8 cellular contexts compared by ENCODE assay signal in the genomic region with DNA sequence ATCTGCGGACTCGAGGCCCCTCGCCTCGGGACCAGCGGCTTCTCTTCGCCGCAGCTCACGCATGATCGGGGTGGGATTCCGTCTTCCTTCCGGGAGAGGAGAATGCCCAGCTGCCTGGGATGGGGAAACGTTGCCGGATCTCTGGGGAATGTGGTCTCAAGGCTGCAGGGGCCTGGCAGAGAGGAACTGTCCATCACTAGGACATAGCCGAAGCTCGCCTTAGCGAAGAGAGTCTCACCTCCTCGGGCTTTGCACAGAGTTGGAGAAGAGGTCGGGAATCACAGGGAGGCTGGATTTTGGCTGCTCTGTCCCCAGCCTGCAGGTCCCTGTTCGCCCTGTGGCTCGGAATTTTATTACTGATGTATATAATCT. TPM values are rescaled to one million over a fixed set of nuclear protein-coding genes. Genes with fewer than 3 reads are reported as not detected.
A peak's percentile ranks its signal among the peaks of the same experiment; 100 is the strongest.
DNase-seq lines count a peak whose midpoint lies in the region; ATAC-seq and TF ChIP-seq lines count a peak whose summit lies in the region.

No MANE protein-coding gene starts in this region.

- no peak for ATAC-seq in stimulated activated naive CD8-positive, alpha-beta T cell treated with anti-CD3 and anti-CD28 coated beads, Interleukin-15, amount 100 ng/mL, for 72 hours

- H3K36me3 ChIP-seq in BJ (ENCODE audit: control insufficient read depth, insufficient read depth, low read length), result peaks cover 2% of the 10 kb centered on the region; the same call in 1 of the 2 replicates

- H3K4me3 Mint-ChIP-seq in stimulated activated naive CD8-positive, alpha-beta T cell treated with anti-CD3 and anti-CD28 coated beads, Interleukin-15, amount 100 ng/mL, for 72 hours, result peak overlapping the region; percentile 64 to 74

- H3K4me3 ChIP-seq in BJ (ENCODE audit: low read depth, low read length), result peak overlapping the region; percentile 93
- H3K4me3 ChIP-seq in astrocyte of the spinal cord (ENCODE audit: low read depth, low read length), result peak overlapping the region; percentile 93

- in situ Hi-C loops in astrocyte of the spinal cord (cut with HindIII; ENCODE audit: low sequenced_read_pairs), result no loop called here

- peaks cover 22% of the 10 kb centered on the region for H3K4me1 Mint-ChIP-seq in stimulated activated naive CD8-positive, alpha-beta T cell treated with anti-CD3 and anti-CD28 coated beads, Interleukin-15, amount 100 ng/mL, for 72 hours

- POLR2A ChIA-PET in BJ (lab: Charles Lee), result interaction anchor here (0.6 kb wide), 1 partner anchor 60 kb away, joined by 3 read pairs; no protein-coding TSS in a partner anchor

- H3K9me3 Mint-ChIP-seq in stimulated activated naive CD8-positive, alpha-beta T cell treated with anti-CD3 and anti-CD28 coated beads, Interleukin-15, amount 100 ng/mL, for 72 hours, result no peaks in the 10 kb centered on the region

- H3K27me3 ChIP-seq in BJ (ENCODE audit: control insufficient read depth, insufficient read depth, low read length), result no peaks in the 10 kb centered on the region

- no peak overlapping the region for H3K27ac Mint-ChIP-seq in stimulated activated naive CD8-positive, alpha-beta T cell treated with anti-CD3 and anti-CD28 coated beads, Interleukin-15, amount 100 ng/mL, for 72 hours

- TF ChIP-seq CTCF in BJ (IDR thresholded peaks at IDR 0.05; ENCODE audit: insufficient read depth, low read depth, low read length) (no peak), astrocyte of the spinal cord (IDR thresholded peaks at IDR 0.05; ENCODE audit: low read depth, low read length) (no peak)

- peaks cover 75% of the 10 kb centered on the region for H3K27me3 Mint-ChIP-seq in stimulated activated naive CD8-positive, alpha-beta T cell treated with anti-CD3 and anti-CD28 coated beads, Interleukin-15, amount 100 ng/mL, for 72 hours

- DNase-seq in BJ (ENCODE audit: low read depth) (no peak), HT1080 (ENCODE audit: low read depth) (peak; percentile 30), astrocyte of the spinal cord (ENCODE audit: low read depth, low spot score) (peak; percentile 50), iris pigment epithelial cell (ENCODE audit: low read depth) (peak; percentile 62), DMS79 treated with DMSO at 0.1 percent for 48 hours (lab: John Stamatoyannopoulos, UW) (no peak), NCI-H1436 (lab: John Stamatoyannopoulos, UW) (no peak), cerebellar nuclear complex (lab: John Stamatoyannopoulos, UW) (no peak)
- no peak for DNase-seq in stimulated activated naive CD8-positive, alpha-beta T cell treated with anti-CD3 and anti-CD28 coated beads, Interleukin-15, amount 100 ng/mL, for 72 hours

- CTCF ChIA-PET in BJ (lab: Yijun Ruan, JAX), result interaction anchor here (0.7 to 2.4 kb wide), 4 partner anchors 27 to 171 kb away, joined by 3 to 8 read pairs (median 4); no protein-coding TSS in a partner anchor

RNA-seq across cellular contexts. Expression of a gene that starts 1.4 kb away (rescaled TPM):
- 116 and 183 TPM in 2 replicates for polyA plus RNA-seq in BJ (2011; rRNA removed)
- polyA minus RNA-seq in BJ (2011; rRNA and poly(A)+ RNA removed), result 179 and 210 TPM in 2 replicates
- total RNA-seq in HT1080 (2014; rRNA removed; shearing (Covaris generic)), result 48.4 and 57.3 TPM in 2 replicates
- polyA plus RNA-seq in HT1080 (2015; cell fraction: cytosol; rRNA removed), result 99.5 and 135 TPM in 2 replicates
- 113 and 114 TPM in 2 replicates for polyA plus RNA-seq in HT1080 (2015; cell fraction: nucleus; rRNA removed)

Comparison
In these comparisons a context has a peak if more than half of its experiments do, and no peak if none do; other contexts are left out.
1. DNase-seq: peak in HT1080 (single experiment), astrocyte of the spinal cord (single experiment) and iris pigment epithelial cell (single experiment); none in BJ (single experiment), stimulated activated naive CD8-positive, alpha-beta T cell treated with anti-CD3 and anti-CD28 coated beads, Interleukin-15, amount 100 ng/mL, for 72 hours (0 of 2), DMS79 treated with DMSO at 0.1 percent for 48 hours (single experiment), NCI-H1436 (single experiment) and cerebellar nuclear complex (0 of 2).